ENCODE assay signal across 19 cellular contexts in the genomic region with DNA sequence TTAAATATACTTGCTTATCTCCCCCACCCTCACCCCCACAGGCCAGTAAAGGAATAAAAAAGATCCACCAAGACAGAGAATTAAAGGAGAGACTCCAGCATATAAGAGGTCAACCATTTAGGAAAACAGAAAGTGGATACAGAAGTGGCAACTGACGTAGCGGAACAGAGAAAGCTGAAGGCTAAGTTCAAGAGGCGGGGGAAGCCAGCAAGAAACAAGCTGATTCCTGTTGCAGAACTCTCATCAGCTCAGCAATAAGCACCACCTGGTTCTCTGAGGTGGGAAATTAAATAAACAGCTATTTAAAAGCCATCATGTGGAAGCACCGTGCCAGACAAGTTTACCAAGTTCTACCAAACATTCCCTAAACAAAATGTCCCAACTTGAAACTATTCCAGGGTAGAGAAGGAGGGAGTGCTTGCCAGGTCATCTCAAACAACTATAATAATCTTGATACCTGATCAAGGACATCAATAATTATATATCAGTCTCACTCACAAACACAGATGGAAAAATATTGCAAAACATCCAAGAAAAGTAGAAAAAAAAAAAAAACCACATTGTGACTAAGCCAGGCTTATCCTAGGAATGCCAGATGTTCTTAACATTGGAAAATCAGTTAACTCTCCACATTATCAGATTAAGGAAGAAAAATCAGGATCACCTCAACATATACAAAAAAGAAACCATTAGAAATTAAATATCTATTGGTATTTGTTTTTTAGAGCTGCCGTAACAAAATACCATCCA.
"Had no signal": no experiment of that assay in that cellular context is flagged by ENCODE, and none has a peak within 500 bp of the region (broad histone marks: within the 10 kb centered on the region; RNA-seq: fewer than 3 reads in every experiment).

No MANE protein-coding gene starts in this region.

- DNase-seq: activated CD4-positive, alpha-beta T cell treated with anti-CD3 and anti-CD28 coated beads for 1 hour; activated CD4-positive, alpha-beta T cell treated with anti-CD3 and anti-CD28 coated beads, Interleukin-2, amount 50 U/mL, for 48 hours; activated CD8-positive, alpha-beta memory T cell treated with anti-CD3 and anti-CD28 coated beads, Interleukin-2, amount 10 ng/mL, durations not matched to agents 7 days and 5 days; activated effector memory CD4-positive, alpha-beta T cell treated with anti-CD3 and anti-CD28 coated beads, Interleukin-2, amount 50 U/mL, for 16 hours; activated T-cell treated with anti-CD3 and anti-CD28 coated beads, Interleukin-2, amount 50 U/mL, for 24 hours; left ventricle myocardium superior; mesendoderm; psoas muscle; right lobe of liver; spleen; stimulated activated CD4-positive, alpha-beta T cell treated with anti-CD3 and anti-CD28 coated beads, Interleukin-2, amount 100 ng/mL, for 24 hours; stimulated activated naive B cell treated with anti-CD40 and anti-IgM and Interleukin-4, amounts not matched to agents 10 μg/mL and 1 μg/mL and 100 μg/mL, for 72 hours; transverse colon had no signal

- H3K9me3 ChIP-seq: ascending aorta, esophagus muscularis mucosa, gastroesophageal sphincter, psoas muscle, right lobe of liver, spleen, transverse colon had no signal

- FAIRE-seq: endometrium had no signal

- H3K36me3 ChIP-seq: ascending aorta, cardiac muscle cell, esophagus muscularis mucosa, gastroesophageal sphincter, right lobe of liver, spleen, transverse colon had no signal

- H3K27me3 ChIP-seq: ascending aorta, cardiac muscle cell, esophagus muscularis mucosa, gastroesophageal sphincter, right lobe of liver, spleen, transverse colon had no signal

- H3K4me1 ChIP-seq: ascending aorta, esophagus muscularis mucosa, psoas muscle had no signal

- H3K27ac ChIP-seq: ascending aorta, cardiac muscle cell, esophagus muscularis mucosa, gastroesophageal sphincter, psoas muscle, right lobe of liver, transverse colon had no signal

- H3K36me3 Mint-ChIP-seq: activated CD8-positive, alpha-beta memory T cell treated with anti-CD3 and anti-CD28 coated beads, Interleukin-2, amount 10 ng/mL, durations not matched to agents 7 days and 5 days; activated naive CD8-positive, alpha-beta T cell; stimulated activated naive B cell treated with anti-CD40 and anti-IgM and Interleukin-4, amounts not matched to agents 10 μg/mL and 1 μg/mL and 100 μg/mL, for 72 hours had no signal

- H3K4me3 ChIP-seq: ascending aorta, cardiac muscle cell, esophagus muscularis mucosa, gastroesophageal sphincter, psoas muscle, right lobe of liver, spleen, transverse colon had no signal

- H3K4me3 Mint-ChIP-seq: activated CD8-positive, alpha-beta memory T cell treated with anti-CD3 and anti-CD28 coated beads, Interleukin-2, amount 10 ng/mL, durations not matched to agents 7 days and 5 days; activated naive CD8-positive, alpha-beta T cell; activated T-cell treated with anti-CD3 and anti-CD28 coated beads, Interleukin-2, amount 50 U/mL, for 24 hours; stimulated activated naive B cell treated with anti-CD40 and anti-IgM and Interleukin-4, amounts not matched to agents 10 μg/mL and 1 μg/mL and 100 μg/mL, for 72 hours had no signal

- H3K9me3 Mint-ChIP-seq: activated T-cell treated with anti-CD3 and anti-CD28 coated beads, Interleukin-2, amount 50 U/mL, for 24 hours had no signal

- H3K4me1 Mint-ChIP-seq: stimulated activated naive B cell treated with anti-CD40 and anti-IgM and Interleukin-4, amounts not matched to agents 10 μg/mL and 1 μg/mL and 100 μg/mL, for 72 hours had no signal

- ATAC-seq: activated CD8-positive, alpha-beta memory T cell treated with anti-CD3 and anti-CD28 coated beads, Interleukin-2, amount 10 ng/mL, durations not matched to agents 7 days and 5 days; gastroesophageal sphincter; left ventricle myocardium superior; psoas muscle; right lobe of liver; stimulated activated naive B cell treated with anti-CD40 and anti-IgM and Interleukin-4, amounts not matched to agents 10 μg/mL and 1 μg/mL and 100 μg/mL, for 72 hours had no signal

- H3K27ac Mint-ChIP-seq: activated CD8-positive, alpha-beta memory T cell treated with anti-CD3 and anti-CD28 coated beads, Interleukin-2, amount 10 ng/mL, durations not matched to agents 7 days and 5 days; activated naive CD8-positive, alpha-beta T cell; activated T-cell treated with anti-CD3 and anti-CD28 coated beads, Interleukin-2, amount 50 U/mL, for 24 hours; stimulated activated naive B cell treated with anti-CD40 and anti-IgM and Interleukin-4, amounts not matched to agents 10 μg/mL and 1 μg/mL and 100 μg/mL, for 72 hours had no signal
